8 cellular contexts compared by ENCODE assay signal in the genomic region with DNA sequence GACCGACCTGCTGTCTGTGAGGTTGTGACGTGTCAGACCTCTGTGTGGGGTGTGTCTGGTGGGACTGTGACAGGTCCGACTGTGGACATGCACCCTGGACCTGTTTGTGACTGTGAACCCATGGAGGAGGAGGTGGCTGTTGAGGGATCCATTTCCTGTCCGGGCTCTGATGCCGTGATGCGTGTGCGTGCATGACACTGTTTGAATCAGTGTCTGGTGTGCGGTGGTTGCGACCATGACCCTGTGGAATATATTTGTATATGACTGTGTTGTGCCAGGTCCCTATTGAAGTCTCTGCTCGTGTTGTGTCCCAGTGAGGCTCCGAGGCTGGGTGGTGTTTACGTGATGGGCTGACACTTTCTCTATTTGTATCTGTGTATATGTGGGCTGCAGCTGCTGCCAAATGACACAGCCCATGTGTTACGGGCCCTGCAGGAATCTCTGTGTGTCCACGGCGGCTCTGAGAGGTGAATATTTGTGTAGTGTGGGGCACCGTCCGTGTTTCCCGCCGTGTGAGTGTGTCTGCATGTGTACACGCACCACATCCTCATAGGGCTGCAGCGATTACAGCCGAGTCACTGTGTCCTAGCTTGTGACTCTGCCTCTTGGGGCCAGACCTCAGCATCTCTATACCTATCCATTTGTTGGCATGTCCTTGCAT. TPM values are rescaled to one million over a fixed set of nuclear protein-coding genes. Genes with fewer than 3 reads are reported as not detected.
DNase-seq lines count a peak whose midpoint lies in the region; ATAC-seq and TF ChIP-seq lines count a peak whose summit lies in the region.

No MANE protein-coding gene starts in this region.

- H3K4me3 ChIP-seq in mesendoderm (ENCODE audit: low read length) (no peak overlapping the region), upper lobe of right lung (peak overlapping the region; percentile 36)

- peak overlapping the region; percentile 56 for H3K9ac ChIP-seq in mesendoderm (ENCODE audit: low read length)

- peaks cover 67% of the 10 kb centered on the region for H3K4me1 Mint-ChIP-seq in activated naive CD8-positive, alpha-beta T cell (ENCODE audit: low read depth)

- peak overlapping the region; percentile 94 for H3K56ac ChIP-seq in mesendoderm (ENCODE audit: low read length)

- H3K9me3 ChIP-seq in upper lobe of right lung, result no peaks in the 10 kb centered on the region

- H3K27me3 Mint-ChIP-seq in activated naive CD8-positive, alpha-beta T cell, result no peaks in the 10 kb centered on the region

- no peak overlapping the region for H3K4ac ChIP-seq in mesendoderm (ENCODE audit: low read depth, low read length)

- no peak for TF ChIP-seq CTCF in upper lobe of right lung (IDR thresholded peaks at IDR 0.05)

- H3K36me3 ChIP-seq in mesendoderm (ENCODE audit: control insufficient read depth, insufficient read depth, low read length) (peaks cover 1% of the 10 kb centered on the region), upper lobe of right lung (peaks cover 37% of the 10 kb centered on the region)

- WGBS in mesendoderm (ENCODE audit: extremely low coverage, insufficient coverage, low lambda C conversion rate), result no CpG with 5 or more reads among the region's 22 CpGs

- H3K79me1 ChIP-seq in mesendoderm (ENCODE audit: low read length), result peaks cover 2% of the 10 kb centered on the region

- no peak overlapping the region for H3K4me2 ChIP-seq in mesendoderm (ENCODE audit: low read length)

- H3K27ac Mint-ChIP-seq in activated naive CD8-positive, alpha-beta T cell, result peak overlapping the region; percentile 98

- DNase-seq in mesendoderm (no peak), upper lobe of right lung (no peak), inferior parietal cortex (ENCODE audit: extremely low spot score) (no peak), HuH-7 (ENCODE audit: low spot score) (no peak), HK-2 (ENCODE audit: unreplicated experiment) (no peak)

- H2AK5ac ChIP-seq in mesendoderm (ENCODE audit: low read length), result peak overlapping the region; percentile 84

- H3K4me1 ChIP-seq in mesendoderm (ENCODE audit: control insufficient read depth, low read depth, low read length) (peaks cover 29% of the 10 kb centered on the region), upper lobe of right lung (peaks cover 71% of the 10 kb centered on the region)

- peak overlapping the region; percentile 83 for H3K4me3 Mint-ChIP-seq in activated naive CD8-positive, alpha-beta T cell

- H3K18ac ChIP-seq in mesendoderm (ENCODE audit: low read length), result peak overlapping the region; percentile 60

- H3K27me3 ChIP-seq in mesendoderm (ENCODE audit: insufficient read depth, low read length, poor library complexity), result no peaks in the 10 kb centered on the region
- no peaks in the 10 kb centered on the region for H3K27me3 ChIP-seq in upper lobe of right lung

- H3K27ac ChIP-seq in mesendoderm (ENCODE audit: low read depth, low read length), result peak overlapping the region; percentile 92
- peak overlapping the region; percentile 80 for H3K27ac ChIP-seq in upper lobe of right lung

- peak overlapping the region; percentile 88 for H2BK5ac ChIP-seq in mesendoderm (ENCODE audit: low read length)

- no peak overlapping the region for H2BK15ac ChIP-seq in mesendoderm (replicated peaks; ENCODE audit: low read depth)

- H2BK120ac ChIP-seq in mesendoderm (ENCODE audit: low read depth, low read length), result no peak overlapping the region

- peaks cover 19% of the 10 kb centered on the region for H3K36me3 Mint-ChIP-seq in activated naive CD8-positive, alpha-beta T cell

- ATAC-seq in GM18909 (IDR thresholded peaks at IDR 0.05; ENCODE audit: poor library complexity, unreplicated experiment) (peak; percentile 7), HG03159 (IDR thresholded peaks at IDR 0.05; ENCODE audit: unreplicated experiment) (peak; percentile 15), upper lobe of right lung (peak; percentile 17)

- H4K5ac ChIP-seq in mesendoderm (ENCODE audit: low read length), result no peak overlapping the region

- H3K23ac ChIP-seq in mesendoderm (ENCODE audit: low read length), result no peak overlapping the region

- no peaks in the 10 kb centered on the region for H3K9me3 Mint-ChIP-seq in activated naive CD8-positive, alpha-beta T cell (ENCODE audit: low read depth)

- peaks cover 2% of the 10 kb centered on the region for H3K79me2 ChIP-seq in mesendoderm (ENCODE audit: control insufficient read depth, insufficient read depth, low read length)

- intact Hi-C loops in upper lobe of right lung (cut with DNase I), result no loop called here

- H4K8ac ChIP-seq in mesendoderm (ENCODE audit: low read depth, low read length), result no peak overlapping the region

RNA-seq across cellular contexts. Expression of a gene that starts 18.3 kb away (rescaled TPM):
- polyA plus RNA-seq in mesendoderm (2013, experiment 1 of 2), result 33.2 TPM
- polyA plus RNA-seq in mesendoderm (2013, experiment 2 of 2), result 32.2 TPM
- total RNA-seq in upper lobe of right lung, result 31.9 TPM

RNA-seq across cellular contexts. Expression of a gene that starts 25.4 kb away (rescaled TPM):
- 36.8 TPM for polyA plus RNA-seq in mesendoderm (2013, experiment 1 of 2)
- 35.2 TPM for polyA plus RNA-seq in mesendoderm (2013, experiment 2 of 2)
- 99.0 TPM for total RNA-seq in upper lobe of right lung

RNA-seq across cellular contexts. Expression of a gene that starts 35.7 kb away (rescaled TPM):
- 3.4 TPM for polyA plus RNA-seq in mesendoderm (2013, experiment 1 of 2)
- 3.5 TPM for polyA plus RNA-seq in mesendoderm (2013, experiment 2 of 2)
- total RNA-seq in upper lobe of right lung, result 5.5 TPM

RNA-seq across cellular contexts. Expression of a gene that starts 48.0 kb away (rescaled TPM):
- 3.0 TPM for polyA plus RNA-seq in mesendoderm (2013, experiment 1 of 2)
- polyA plus RNA-seq in mesendoderm (2013, experiment 2 of 2), result 2.9 TPM
- 19.5 TPM for total RNA-seq in upper lobe of right lung
